ENCODE assay signal across 24 cellular contexts in the genomic region with DNA sequence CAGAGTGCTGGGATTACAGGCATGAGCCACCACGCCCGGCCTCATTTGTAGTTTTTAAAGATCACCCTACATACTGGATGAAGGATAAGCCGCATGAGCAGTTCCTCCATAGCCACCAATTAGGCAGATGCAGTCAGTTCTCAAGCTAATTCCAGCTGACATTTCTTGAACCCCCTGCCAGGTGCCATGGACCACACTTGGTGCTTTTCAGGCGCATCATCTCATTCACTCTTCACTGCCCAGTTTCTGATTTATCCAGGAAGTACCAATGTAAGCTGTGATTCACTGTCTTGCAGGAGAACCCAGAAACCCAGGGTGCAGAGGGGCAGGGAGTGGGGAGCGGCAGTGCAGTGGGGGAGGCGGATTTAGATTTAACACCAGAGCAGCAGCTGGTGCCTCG. TPM values are rescaled to one million over a fixed set of nuclear protein-coding genes. Genes with fewer than 3 reads are reported as not detected.
DNase-seq lines count a peak whose midpoint lies in the region; ATAC-seq and TF ChIP-seq lines count a peak whose summit lies in the region.
"Had no signal": no experiment of that assay in that cellular context is flagged by ENCODE, and none has a peak within 500 bp of the region (broad histone marks: within the 10 kb centered on the region; RNA-seq: fewer than 3 reads in every experiment).

No MANE protein-coding gene starts in this region.

- peaks cover 55% of the 10 kb centered on the region for H3K4me1 Mint-ChIP-seq in Caco-2 (ENCODE audit: low read depth, unreplicated experiment)
- H3K4me1 Mint-ChIP-seq in CD4-positive, alpha-beta T cell (ENCODE audit: low read depth): peaks cover 46% of the 10 kb centered on the region

- CTCF ChIA-PET in Caco-2 (lab: Charles Lee): no interaction called here
- CTCF ChIA-PET in CD4-positive, alpha-beta T cell (lab: Charles Lee): interaction anchor here (1.1 kb wide), 1 partner anchor 11 kb away, joined by 4 read pairs; no protein-coding TSS in a partner anchor

- H3K4me1 ChIP-seq in Caco-2: peaks cover 54% of the 10 kb centered on the region
- H3K4me1 ChIP-seq in gastrocnemius medialis: peaks cover 58 to 80% of the 10 kb centered on the region in 2 donors

- H3K27ac Mint-ChIP-seq in Caco-2 (ENCODE audit: unreplicated experiment): peak overlapping the region; percentile 85
- no peak overlapping the region for H3K27ac Mint-ChIP-seq in CD4-positive, alpha-beta T cell
- H3K27ac Mint-ChIP-seq: activated naive CD8-positive, alpha-beta T cell treated with anti-CD3 and anti-CD28 coated beads, Interleukin-2, amount 50 U/mL, for 24 hours; CD14-positive monocyte had no signal

- H3K27me3 ChIP-seq in Caco-2 (replicated peaks; ENCODE audit: control insufficient read depth, insufficient read depth, low read length): no peaks in the 10 kb centered on the region
- no peaks in the 10 kb centered on the region for H3K27me3 ChIP-seq in WERI-Rb-1 (ENCODE audit: insufficient read depth, low read depth, severe bottlenecking)
- no peaks in the 10 kb centered on the region for H3K27me3 ChIP-seq in layer of hippocampus (ENCODE audit: control insufficient read depth, insufficient read depth, low read length)
- no peaks in the 10 kb centered on the region for H3K27me3 ChIP-seq in gastrocnemius medialis
- H3K27me3 ChIP-seq in CD4-positive, alpha-beta T cell (ENCODE audit: control insufficient read depth, insufficient read depth, low read length): no peaks in the 10 kb centered on the region
- H3K27me3 ChIP-seq: breast epithelium, left lung, Peyer's patch had no signal

- H3K36me3 ChIP-seq in Caco-2 (ENCODE audit: control insufficient read depth, insufficient read depth, low read length): no peaks in the 10 kb centered on the region; the same call in 1 of the 2 replicates
- peaks cover 4% of the 10 kb centered on the region; the same call in 1 of the 2 replicates for H3K36me3 ChIP-seq in WERI-Rb-1
- H3K36me3 ChIP-seq in gastrocnemius medialis: no peaks in the 10 kb centered on the region
- H3K36me3 ChIP-seq: breast epithelium had no signal

- H3K27ac ChIP-seq in WERI-Rb-1 (peak overlapping the region; percentile 95), layer of hippocampus (ENCODE audit: low read depth, low read length) (peak overlapping the region; percentile 16), gastrocnemius medialis (peak overlapping the region; percentile 82 to 96 (median 95))
- H3K27ac ChIP-seq in CD4-positive, alpha-beta T cell (ENCODE audit: low read depth, low read length): no peak overlapping the region
- H3K27ac ChIP-seq: SK-N-MC had no signal

- ATAC-seq in gastrocnemius medialis (no peak), HG02623 (IDR thresholded peaks at IDR 0.05; ENCODE audit: unreplicated experiment) (no peak)
- ATAC-seq in CD4-positive, alpha-beta T cell (ENCODE audit: poor library complexity): no peak
- ATAC-seq: activated naive CD8-positive, alpha-beta T cell treated with anti-CD3 and anti-CD28 coated beads, Interleukin-2, amount 50 U/mL, for 24 hours; left lung had no signal

- H3K9me3 ChIP-seq in Caco-2 (no peaks in the 10 kb centered on the region), WERI-Rb-1 (ENCODE audit: severe bottlenecking) (no peaks in the 10 kb centered on the region), gastrocnemius medialis (no peaks in the 10 kb centered on the region)
- H3K9me3 ChIP-seq in CD4-positive, alpha-beta T cell (ENCODE audit: control insufficient read depth, low read length): no peaks in the 10 kb centered on the region
- H3K9me3 ChIP-seq: breast epithelium, left lung, Peyer's patch had no signal

- H3K4me3 Mint-ChIP-seq in Caco-2 (ENCODE audit: unreplicated experiment): no peak overlapping the region
- H3K4me3 Mint-ChIP-seq in CD4-positive, alpha-beta T cell: no peak overlapping the region
- H3K4me3 Mint-ChIP-seq: activated naive CD8-positive, alpha-beta T cell treated with anti-CD3 and anti-CD28 coated beads, Interleukin-2, amount 50 U/mL, for 24 hours; CD14-positive monocyte had no signal

- in situ Hi-C loops in gastrocnemius medialis (cut with MboI; ENCODE audit: low sequenced_read_pairs in 4 of 4): no loop called here

- DNase-seq in Caco-2 (no peak), WERI-Rb-1 (peak; percentile 90), gastrocnemius medialis (no peak), mucosa of gallbladder (ENCODE audit: low spot score) (no peak)
- no peak for DNase-seq in activated naive CD4-positive, alpha-beta T cell treated with anti-CD3 and anti-CD28 coated beads, Interleukin-2, amount 50 U/mL, for 16 hours
- no peak for DNase-seq in CD4-positive, alpha-beta T cell
- DNase-seq: activated naive CD8-positive, alpha-beta T cell treated with anti-CD3 and anti-CD28 coated beads, Interleukin-2, amount 50 U/mL, for 24 hours; dermis blood vessel endothelial cell; DMS153; GF-D8; HCEC 1CT; left lung; NCI-H187; NCI-H2227 treated with DMSO at 0.1 percent for 48 hours; NCI-H774; Peyer's patch; small intestine; stimulated activated CD4-positive, alpha-beta T cell treated with anti-CD3 and anti-CD28 coated beads, Interleukin-4, amount 100 ng/mL, for 1 hour; T1000 had no signal

- POLR2A ChIA-PET in Caco-2 (lab: Charles Lee): no interaction called here
- POLR2A ChIA-PET in CD4-positive, alpha-beta T cell (lab: Charles Lee): interaction anchor here (1.8 kb wide), 1 partner anchor 30 kb away, joined by 4 read pairs; no protein-coding TSS in a partner anchor

- no peaks in the 10 kb centered on the region for H3K27me3 Mint-ChIP-seq in Caco-2 (ENCODE audit: insufficient read depth, unreplicated experiment)
- no peaks in the 10 kb centered on the region for H3K27me3 Mint-ChIP-seq in CD4-positive, alpha-beta T cell
- H3K27me3 Mint-ChIP-seq: activated naive CD8-positive, alpha-beta T cell treated with anti-CD3 and anti-CD28 coated beads, Interleukin-2, amount 50 U/mL, for 24 hours had no signal

- TF ChIP-seq CTCF in Caco-2 (IDR thresholded peaks at IDR 0.05; ENCODE audit: insufficient read depth in 1 of 2, low read depth in 1 of 2, low read length in 1 of 2, severe bottlenecking in 1 of 2, unreplicated experiment in 1 of 2) (no peak), WERI-Rb-1 (IDR thresholded peaks at IDR 0.05; ENCODE audit: low read depth, low read length) (no peak), gastrocnemius medialis (IDR thresholded peaks at IDR 0.05 in 4 of 5, conservative IDR thresholded peaks at IDR 0.05 in 1 of 5) (no peak)
- TF ChIP-seq CTCF in CD4-positive, alpha-beta T cell (IDR thresholded peaks at IDR 0.05): no peak

- no TSS peak for BruUV-seq in Caco-2 (replicated peaks; lab: Mats Ljungman, UMichigan)

- TF ChIP-seq POLR2A in gastrocnemius medialis (IDR thresholded peaks at IDR 0.05): no peak

- peaks cover 31% of the 10 kb centered on the region for H3K36me3 Mint-ChIP-seq in Caco-2 (ENCODE audit: insufficient read depth, unreplicated experiment)
- H3K36me3 Mint-ChIP-seq in CD4-positive, alpha-beta T cell (ENCODE audit: low read depth): peaks cover 57% of the 10 kb centered on the region

- intact Hi-C loops in Caco-2 (cut with micrococcal nuclease; ENCODE audit: unreplicated experiment): no loop called here
- intact Hi-C loops in gastrocnemius medialis (cut with DNase I; ENCODE audit: low total_unique reads): loop anchor here (10.0 kb wide), 1 partner anchor 196 kb away; the partner anchor contains the start of gene PXYLP1
- intact Hi-C loops in CD4-positive, alpha-beta T cell (cut with DNase I, micrococcal nuclease): no loop called here

- H3K9me3 Mint-ChIP-seq in Caco-2 (ENCODE audit: unreplicated experiment): no peaks in the 10 kb centered on the region
- no peaks in the 10 kb centered on the region for H3K9me3 Mint-ChIP-seq in CD4-positive, alpha-beta T cell
- H3K9me3 Mint-ChIP-seq: activated naive CD8-positive, alpha-beta T cell treated with anti-CD3 and anti-CD28 coated beads, Interleukin-2, amount 50 U/mL, for 24 hours; CD14-positive monocyte had no signal

- H3K4me3 ChIP-seq in Caco-2 (ENCODE audit: low read depth, low read length) (no peak overlapping the region), WERI-Rb-1 (ENCODE audit: low read depth, low read length) (no peak overlapping the region), gastrocnemius medialis (peak overlapping the region; percentile 26 to 65 (median 48))
- H3K4me3 ChIP-seq: breast epithelium, left lung, SK-N-MC had no signal

RNA-seq across cellular contexts. Expression of gene RASA2, which starts 56.5 kb away (rescaled TPM):
- total RNA-seq in Caco-2 (2022) (17.2 and 26.7 TPM in 2 replicates), gastrocnemius medialis (10 to 100 TPM in 1 of 4 donors, 1 to 10 TPM in 3; 1.9 to 10.6 (median 4.5) TPM), mucosa of gallbladder (10.0 TPM)
- total RNA-seq in CD4-positive, alpha-beta T cell: 10 to 100 TPM; 96.1 to 96.4 TPM

Comparison
In these comparisons a context has a peak if more than half of its experiments do, and no peak if none do; other contexts are left out.
1. H3K4me3 ChIP-seq: peak in gastrocnemius medialis (4 of 4); none in Caco-2 (single experiment) and WERI-Rb-1 (single experiment).